19 cellular contexts compared by ENCODE assay signal in genomic region chr2:38262514-38262871, GRCh38.
"Had no signal": no experiment of that assay in that cellular context is flagged by ENCODE, and none has a peak within 500 bp of the region (broad histone marks: within the 10 kb centered on the region; RNA-seq: fewer than 3 reads in every experiment).

No MANE protein-coding gene starts in this region.

- H3K27ac Mint-ChIP-seq: activated CD4-positive, alpha-beta memory T cell treated with anti-CD3 and anti-CD28 coated beads, Interleukin-2, amount 10 ng/mL, durations not matched to agents 7 days and 5 days; activated naive CD4-positive, alpha-beta T cell treated with anti-CD3 and anti-CD28 coated beads for 36 hours; naive thymus-derived CD4-positive, alpha-beta T cell; T-cell had no signal

- ATAC-seq: left lung; naive thymus-derived CD4-positive, alpha-beta T cell; right cardiac atrium; SK-N-SH treated with all-trans-retinoic acid at 6 μM for 48 hours; T-cell; upper lobe of right lung had no signal

- DNase-seq: activated CD4-positive, alpha-beta memory T cell treated with anti-CD3 and anti-CD28 coated beads, Interleukin-2, amount 10 ng/mL, durations not matched to agents 7 days and 5 days; activated CD4-positive, alpha-beta T cell treated with anti-CD3 and anti-CD28 coated beads for 4 hours; activated CD4-positive, CD25-positive, alpha-beta regulatory T cell; activated T-cell treated with anti-CD3 and anti-CD28 coated beads, Interleukin-2, amount 50 U/mL, for 1 hour; cortex of kidney; effector CD4-positive, alpha-beta T cell; erythroblast; foreskin fibroblast; kidney; left lung; nucleus accumbens; right cardiac atrium; stimulated activated naive CD8-positive, alpha-beta T cell treated with anti-CD3 and anti-CD28 coated beads, Interleukin-15, Interleukin-2, amounts not matched to agents 100 U/mL and 50 U/mL, for 24 hours; T-cell; T-helper 9 cell; upper lobe of right lung had no signal

- H3K9me3 Mint-ChIP-seq: T-cell had no signal

- H3K36me3 Mint-ChIP-seq: T-cell had no signal

- H3K4me3 Mint-ChIP-seq: activated CD4-positive, alpha-beta memory T cell treated with anti-CD3 and anti-CD28 coated beads, Interleukin-2, amount 10 ng/mL, durations not matched to agents 7 days and 5 days; activated naive CD4-positive, alpha-beta T cell treated with anti-CD3 and anti-CD28 coated beads for 36 hours; T-cell had no signal
